Comparison of ENCODE assay signal across 8 cellular contexts in the genomic region with DNA sequence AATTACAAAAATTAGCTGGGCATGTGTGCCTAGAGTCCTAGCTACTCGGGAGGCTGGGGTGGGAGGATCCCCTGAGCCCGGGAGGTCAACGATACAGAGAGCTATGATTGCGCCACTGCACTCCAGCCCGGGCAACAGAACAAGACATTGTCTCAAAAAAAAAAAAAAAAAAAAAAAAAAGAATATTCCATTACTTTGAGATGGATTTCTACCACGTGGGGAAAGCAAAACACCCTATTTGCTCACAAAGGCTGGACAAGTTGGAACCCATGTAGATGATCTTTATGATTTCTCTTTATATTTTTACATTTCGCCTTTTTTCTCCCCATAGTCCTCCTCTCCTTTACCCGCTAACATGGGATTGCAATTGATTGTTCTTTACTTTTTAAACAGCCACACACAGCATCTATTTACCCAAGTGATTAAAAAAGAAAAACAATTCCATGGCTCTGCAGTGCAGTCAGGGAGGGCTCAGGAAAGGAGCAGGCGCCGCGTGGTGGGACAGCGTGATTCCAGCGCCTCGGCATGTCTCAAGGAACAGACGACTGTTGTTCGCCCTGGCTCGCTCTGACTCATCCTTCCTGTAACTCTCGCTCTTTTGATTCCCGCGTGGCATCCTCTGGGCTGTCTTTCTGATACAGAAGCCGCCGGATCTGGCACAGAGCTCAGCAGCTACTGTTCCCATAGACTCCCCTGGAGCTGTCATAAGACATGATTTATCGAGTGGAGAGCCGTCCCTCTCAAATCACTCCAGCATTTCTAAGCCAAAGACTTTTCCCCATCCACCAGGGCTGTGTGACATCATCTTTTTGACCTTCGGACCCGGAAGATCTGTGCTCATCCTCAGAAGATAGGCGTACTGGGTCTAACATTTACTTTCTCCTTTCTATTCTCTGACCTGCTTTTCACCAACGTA.
DNase-seq lines count a peak whose midpoint lies in the region; ATAC-seq and TF ChIP-seq lines count a peak whose summit lies in the region.

No MANE protein-coding gene starts in this region.

- H3K27me3 ChIP-seq in gastroesophageal sphincter (peaks cover 14% of the 10 kb centered on the region), vagina (no peaks in the 10 kb centered on the region)

- H3K9me3 Mint-ChIP-seq in osteocyte (ENCODE audit: unreplicated experiment): no peaks in the 10 kb centered on the region

- H3K36me3 Mint-ChIP-seq in osteocyte (ENCODE audit: unreplicated experiment): no peaks in the 10 kb centered on the region

- peak overlapping the region; percentile 91 for H3K27ac Mint-ChIP-seq in osteocyte (ENCODE audit: unreplicated experiment)

- TF ChIP-seq POLR2A in gastroesophageal sphincter (IDR thresholded peaks at IDR 0.05) (no peak), vagina (IDR thresholded peaks at IDR 0.05) (no peak), GM18505 (IDR thresholded peaks at IDR 0.05; ENCODE audit: borderline replicate concordance, extremely low read depth, insufficient read depth, insufficient read length) (no peak)

- DNase-seq in Daoy (ENCODE audit: low read depth) (peak; percentile 89), SK-N-DZ (ENCODE audit: low spot score) (peak; percentile 57), osteocyte (ENCODE audit: extremely low spot score, unreplicated experiment) (peak; percentile 88), vagina (ENCODE audit: extremely low spot score in 2 of 2) (no peak), NCI-H1105 treated with DMSO at 0.1 percent for 48 hours (lab: John Stamatoyannopoulos, UW) (no peak)

- 54 to 64% methylated on average over 8 to 22 of the region's 28 CpGs for WGBS in gastroesophageal sphincter (ENCODE audit: low coverage in 1 of 2), 2 donors

- peaks cover 25% of the 10 kb centered on the region for H3K4me1 Mint-ChIP-seq in osteocyte (ENCODE audit: unreplicated experiment)

- H3K9me3 ChIP-seq in gastroesophageal sphincter (no peaks in the 10 kb centered on the region), vagina (no peaks in the 10 kb centered on the region)

- H3K27ac ChIP-seq in gastroesophageal sphincter (peak overlapping the region in 1 of 4 donors; percentile 47), vagina (no peak overlapping the region)

- H3K27me3 Mint-ChIP-seq in osteocyte (ENCODE audit: unreplicated experiment): no peaks in the 10 kb centered on the region

- H3K4me3 Mint-ChIP-seq in osteocyte (ENCODE audit: unreplicated experiment): peak overlapping the region; percentile 57

- no peak overlapping the region for H3K4me3 ChIP-seq in gastroesophageal sphincter
- H3K4me3 ChIP-seq in vagina: no peak overlapping the region

- TF ChIP-seq EP300 in gastroesophageal sphincter (IDR thresholded peaks at IDR 0.05): no peak

- TF ChIP-seq CTCF in gastroesophageal sphincter (IDR thresholded peaks at IDR 0.05) (no peak), osteocyte (IDR thresholded peaks at IDR 0.05) (peak; percentile 8), vagina (IDR thresholded peaks at IDR 0.05) (no peak)

- H3K4me1 ChIP-seq in gastroesophageal sphincter (no peaks in the 10 kb centered on the region), vagina (no peaks in the 10 kb centered on the region)

- H3K36me3 ChIP-seq in gastroesophageal sphincter (no peaks in the 10 kb centered on the region), vagina (no peaks in the 10 kb centered on the region)

- ATAC-seq in gastroesophageal sphincter: peak; percentile 71
- no peak for ATAC-seq in GM18505 (IDR thresholded peaks at IDR 0.05; ENCODE audit: unreplicated experiment)
- no peak for ATAC-seq in GM19397 (IDR thresholded peaks at IDR 0.05; ENCODE audit: unreplicated experiment)

- intact Hi-C loops in vagina (cut with DNase I): no loop called here

Comparison
In these comparisons a context has a peak if more than half of its experiments do, and no peak if none do; other contexts are left out.
1. DNase-seq: peak in Daoy (single experiment), SK-N-DZ (single experiment) and osteocyte (single experiment); none in vagina (0 of 2) and NCI-H1105 treated with DMSO at 0.1 percent for 48 hours (single experiment).